Comparison of ENCODE assay signal across 8 cellular contexts in the genomic region with DNA sequence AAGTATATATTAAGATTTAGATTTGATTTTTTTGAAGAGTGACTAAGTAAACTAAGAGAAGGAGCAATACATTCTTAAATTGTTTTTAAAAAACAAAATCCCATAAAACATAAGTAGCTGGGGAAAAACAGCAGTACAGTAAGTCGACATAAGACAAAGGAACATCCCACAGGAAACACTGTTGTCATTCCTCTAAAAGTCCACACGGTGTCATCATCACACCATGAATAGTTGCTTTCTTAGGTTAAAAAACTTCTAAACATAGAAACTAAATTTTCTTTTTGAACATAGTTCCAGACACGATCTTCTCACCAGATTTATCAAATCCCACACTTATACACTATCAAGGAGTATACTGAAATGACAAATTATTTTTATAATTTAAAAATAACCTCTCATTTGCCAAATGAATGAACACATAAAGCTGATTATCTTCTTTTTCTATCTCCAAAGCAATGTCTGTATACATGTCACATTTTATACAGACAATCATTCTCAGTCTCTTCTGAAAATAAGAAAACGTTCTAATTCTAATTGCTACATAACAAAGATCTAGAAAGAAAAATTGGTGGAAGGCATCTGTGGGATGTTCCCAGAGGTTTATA. TPM values are rescaled to one million over a fixed set of nuclear protein-coding genes. Genes with fewer than 3 reads are reported as not detected.
A peak's percentile ranks its signal among the peaks of the same experiment; 100 is the strongest.
DNase-seq lines count a peak whose midpoint lies in the region; ATAC-seq, FAIRE-seq and TF ChIP-seq lines count a peak whose summit lies in the region.

No MANE protein-coding gene starts in this region.

- no peak overlapping the region for H2AFZ ChIP-seq in fibroblast of lung (ENCODE audit: low read length)
- no peak overlapping the region for H2AFZ ChIP-seq in neural progenitor cell (replicated peaks)

- H3K27me3 Mint-ChIP-seq in neural progenitor cell (ENCODE audit: insufficient read depth, low read depth), result peaks cover 2% of the 10 kb centered on the region

- H3K4me3 ChIP-seq in AG04450 (ENCODE audit: low read depth, low read length), result no peak overlapping the region
- peak overlapping the region in 2 of 4 experiments; percentile 9 to 23 for H3K4me3 ChIP-seq in fibroblast of lung (replicated peaks in 1 of 4; ENCODE audit: control extremely low read depth in 1 of 4, insufficient read depth in 1 of 4, low read depth in 3 of 4, low read length in 4 of 4)
- no peak overlapping the region for H3K4me3 ChIP-seq in neural progenitor cell

- DNase-seq in AG04450 (ENCODE audit: low read depth, low spot score) (peak; percentile 60), GM18507 (ENCODE audit: extremely low spot score, insufficient read length, low read depth) (no peak), NCI-H146 (lab: John Stamatoyannopoulos, UW) (peak; percentile 45), SKM-1 treated with dmso at 0.1 percent for 144 hours (lab: John Stamatoyannopoulos, UW; ENCODE audit: unreplicated experiment) (peak; percentile 41), fibroblast of lung (ENCODE audit: low read depth in 2 of 2) (peak; percentile 74 to 93), neural progenitor cell (ENCODE audit: low spot score) (peak; percentile 57), posterior vena cava (ENCODE audit: low spot score) (no peak)

- TF ChIP-seq CTCF in AG04450 (IDR thresholded peaks at IDR 0.05; ENCODE audit: low read depth, low read length) (peak; percentile 74), fibroblast of lung (conservative IDR thresholded peaks at IDR 0.05 in 1 of 2, IDR thresholded peaks at IDR 0.05 in 1 of 2; ENCODE audit: low read depth in 1 of 2, low read length in 2 of 2) (peak; percentile 64 to 74), neural progenitor cell (IDR thresholded peaks at IDR 0.05) (peak; percentile 86)

- H3K9me3 ChIP-seq in AG04450 (ENCODE audit: control insufficient read depth, insufficient read depth, low read length) (peaks cover 3% of the 10 kb centered on the region; the same call in 1 of the 2 replicates), fibroblast of lung (ENCODE audit: control insufficient read depth, insufficient read depth, low read depth, low read length) (no peaks in the 10 kb centered on the region), neural progenitor cell (ENCODE audit: low read depth) (no peaks in the 10 kb centered on the region)

- CTCF ChIA-PET in AG04450 (lab: Charles Lee), result interaction anchor here (0.6 to 2.2 kb wide), 33 partner anchors 8 to 705 kb away, joined by 3 to 29 read pairs (median 4); a partner anchor contains a TSS

- intact Hi-C loops in posterior vena cava (cut with DNase I), result loop anchor here in 1 of 2 donors (5.0 to 10.0 kb wide), 2 partner anchors 692 to 1244 kb away; no protein-coding TSS in a partner anchor

- H3K4me1 ChIP-seq in fibroblast of lung (ENCODE audit: control insufficient read depth, extremely low read depth, insufficient read depth, low read length), result no peaks in the 10 kb centered on the region
- no peaks in the 10 kb centered on the region for H3K4me1 ChIP-seq in neural progenitor cell

- peak overlapping the region; percentile 38 for H3K4me2 ChIP-seq in fibroblast of lung (ENCODE audit: extremely low read depth, insufficient read depth, low read length)
- no peak overlapping the region for H3K4me2 ChIP-seq in neural progenitor cell

- no peaks in the 10 kb centered on the region for H4K20me1 ChIP-seq in fibroblast of lung (ENCODE audit: control insufficient read depth, extremely low read depth, insufficient read depth, low read length)
- H4K20me1 ChIP-seq in neural progenitor cell (ENCODE audit: low read depth), result no peaks in the 10 kb centered on the region

- no peaks in the 10 kb centered on the region for H3K4me1 Mint-ChIP-seq in neural progenitor cell

- H3K9ac ChIP-seq in fibroblast of lung (ENCODE audit: insufficient read depth, low read length) (no peak overlapping the region), neural progenitor cell (no peak overlapping the region)

- peaks cover 27% of the 10 kb centered on the region for H3K36me3 Mint-ChIP-seq in neural progenitor cell

- POLR2A ChIA-PET in AG04450 (lab: Yijun Ruan, JAX), result no interaction called here

- FAIRE-seq in GM18507 (lab: Jason Lieb, UNC), result peak; percentile 92

- H3K9me3 Mint-ChIP-seq in neural progenitor cell, result peaks cover 22% of the 10 kb centered on the region

- H3K27ac Mint-ChIP-seq in neural progenitor cell, result no peak overlapping the region

- no peak overlapping the region for H3K27ac ChIP-seq in AG04450 (ENCODE audit: low read depth, low read length)
- no peak overlapping the region for H3K27ac ChIP-seq in fibroblast of lung (ENCODE audit: insufficient read depth, low read length)
- H3K27ac ChIP-seq in neural progenitor cell, result no peak overlapping the region

- ATAC-seq in HG02885 (IDR thresholded peaks at IDR 0.05; ENCODE audit: poor library complexity, unreplicated experiment), result peak; percentile 81

- H3K4me3 Mint-ChIP-seq in neural progenitor cell, result no peak overlapping the region

- H3K36me3 ChIP-seq in fibroblast of lung (ENCODE audit: control insufficient read depth, insufficient read depth, low read length) (no peaks in the 10 kb centered on the region), neural progenitor cell (no peaks in the 10 kb centered on the region)

- no peaks in the 10 kb centered on the region for H3F3A ChIP-seq in neural progenitor cell (ENCODE audit: low read depth)

- H3K79me2 ChIP-seq in fibroblast of lung (ENCODE audit: control insufficient read depth, insufficient read depth, low read length) (no peaks in the 10 kb centered on the region), neural progenitor cell (ENCODE audit: low read depth) (no peaks in the 10 kb centered on the region)

- H3K27me3 ChIP-seq in AG04450 (ENCODE audit: control insufficient read depth, insufficient read depth, low read length), result no peaks in the 10 kb centered on the region
- H3K27me3 ChIP-seq in fibroblast of lung (ENCODE audit: control insufficient read depth, insufficient read depth, low read length), result no peaks in the 10 kb centered on the region
- no peaks in the 10 kb centered on the region for H3K27me3 ChIP-seq in neural progenitor cell

RNA-seq across cellular contexts. Expression of a gene that starts 15.8 kb away (rescaled TPM):
- polyA plus RNA-seq in AG04450 (2011; rRNA removed) (14.6 and 25.6 TPM in 2 replicates), fibroblast of lung (14.1 and 16.7 TPM in 2 replicates)
- 8.1 and 16.4 TPM in 2 replicates for polyA minus RNA-seq in AG04450 (2011; rRNA and poly(A)+ RNA removed)
- total RNA-seq in fibroblast of lung (25.9 and 27.0 TPM in 2 replicates), neural progenitor cell (ENCODE audit: low replicate concordance) (27.7 and 62.6 TPM in 2 replicates), posterior vena cava (10 to 100 TPM; 25.9 to 33.6 TPM)
- polyA plus RNA-seq in fibroblast of lung (2012), result 11.3 and 11.6 TPM in 2 replicates
- polyA minus RNA-seq in fibroblast of lung (ENCODE audit: low replicate concordance), result 1.6 and 1.7 TPM in 2 replicates

RNA-seq across cellular contexts. Expression of a gene that starts 43.6 kb away (rescaled TPM):
- 0.60 and 0.65 TPM in 2 replicates for polyA plus RNA-seq in AG04450 (2011; rRNA removed)
- 0.22 and 0.23 TPM in 2 replicates for polyA minus RNA-seq in AG04450 (2011; rRNA and poly(A)+ RNA removed)
- total RNA-seq in fibroblast of lung, result 3.5 and 9.2 TPM in 2 replicates
- polyA plus RNA-seq in fibroblast of lung, result 0.94 and 1.2 TPM in 2 replicates
- polyA plus RNA-seq in fibroblast of lung (2012), result 0.68 and 0.69 TPM in 2 replicates
- polyA minus RNA-seq in fibroblast of lung (ENCODE audit: low replicate concordance), result 0.31 TPM in 1 of 2 replicates, not detected in the other
- not detected in 2 replicates for total RNA-seq in neural progenitor cell (ENCODE audit: low replicate concordance)
- total RNA-seq in posterior vena cava, result under 1 TPM; 0.10 to 0.32 TPM

Comparison
In these comparisons a context has a peak if more than half of its experiments do, and no peak if none do; other contexts are left out.
1. DNase-seq: peak in AG04450 (single experiment), NCI-H146 (single experiment), SKM-1 treated with dmso at 0.1 percent for 144 hours (single experiment), fibroblast of lung (2 of 2) and neural progenitor cell (single experiment); none in GM18507 (single experiment) and posterior vena cava (single experiment).
2. Peak in every context shown above with its lines, with median percentiles within 50 percentile points of each other: CTCF ChIP-seq.